ENCODE assay signal across 20 cellular contexts in the genomic region with DNA sequence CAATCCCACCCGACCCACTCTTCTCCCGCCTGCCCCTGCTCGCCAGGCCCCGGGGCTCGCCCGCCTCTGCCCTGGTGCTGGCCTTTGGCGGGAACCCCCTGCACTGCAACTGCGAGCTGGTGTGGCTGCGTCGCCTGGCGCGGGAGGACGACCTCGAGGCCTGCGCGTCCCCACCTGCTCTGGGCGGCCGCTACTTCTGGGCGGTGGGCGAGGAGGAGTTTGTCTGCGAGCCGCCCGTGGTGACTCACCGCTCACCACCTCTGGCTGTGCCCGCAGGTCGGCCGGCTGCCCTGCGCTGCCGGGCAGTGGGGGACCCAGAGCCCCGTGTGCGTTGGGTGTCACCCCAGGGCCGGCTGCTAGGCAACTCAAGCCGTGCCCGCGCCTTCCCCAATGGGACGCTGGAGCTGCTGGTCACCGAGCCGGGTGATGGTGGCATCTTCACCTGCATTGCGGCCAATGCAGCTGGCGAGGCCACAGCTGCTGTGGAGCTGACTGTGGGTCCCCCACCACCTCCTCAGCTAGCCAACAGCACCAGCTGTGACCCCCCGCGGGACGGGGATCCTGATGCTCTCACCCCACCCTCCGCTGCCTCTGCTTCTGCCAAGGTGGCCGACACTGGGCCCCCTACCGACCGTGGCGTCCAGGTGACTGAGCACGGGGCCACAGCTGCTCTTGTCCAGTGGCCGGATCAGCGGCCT. TPM values are rescaled to one million over a fixed set of nuclear protein-coding genes. Genes with fewer than 3 reads are reported as not detected.
"Had no signal": no experiment of that assay in that cellular context is flagged by ENCODE, and none has a peak within 500 bp of the region (broad histone marks: within the 10 kb centered on the region; RNA-seq: fewer than 3 reads in every experiment).

No MANE protein-coding gene starts in this region.

- H3K36me3 ChIP-seq: ovary, transverse colon had no signal

- H3K27ac ChIP-seq: dorsolateral prefrontal cortex, hepatocyte, ovary, stomach, thoracic aorta, transverse colon had no signal

- H3K4me3 ChIP-seq: hepatocyte, ovary, stomach, thoracic aorta, transverse colon had no signal

- H3K9me3 Mint-ChIP-seq: naive thymus-derived CD4-positive, alpha-beta T cell; nephron progenitor cell had no signal

- H3K4me3 Mint-ChIP-seq: nephron progenitor cell had no signal

- H3K27ac Mint-ChIP-seq: progenitor cell of endocrine pancreas had no signal

- H3K27me3 Mint-ChIP-seq: naive thymus-derived CD4-positive, alpha-beta T cell; progenitor cell of endocrine pancreas had no signal

- ATAC-seq: naive thymus-derived CD4-positive, alpha-beta T cell; right cardiac atrium had no signal

- H3K27me3 ChIP-seq: dorsolateral prefrontal cortex, hepatocyte, ovary, transverse colon had no signal

- H2AFZ ChIP-seq: hepatocyte had no signal

- DNase-seq: cortex of kidney; dorsolateral prefrontal cortex; effector CD8-positive, alpha-beta T cell; foreskin melanocyte; head of caudate nucleus; kidney glomerular epithelial cell; mesendoderm; naive thymus-derived CD4-positive, alpha-beta T cell; nephron progenitor cell; ovary; small intestine; stimulated activated CD4-positive, alpha-beta T cell treated with anti-CD3 and anti-CD28 coated beads, Interleukin-12 subunit alpha, Interleukin-12 subunit beta, amount 100 ng/mL, for 4 hours; stimulated activated naive CD4-positive, alpha-beta T cell; stomach; transverse colon had no signal

- H3K4me2 ChIP-seq: hepatocyte had no signal

- FAIRE-seq: small intestine had no signal

- H3K9me3 ChIP-seq: ovary, stomach, thoracic aorta, transverse colon had no signal

RNA-seq across cellular contexts. Expression of a gene that starts 32.1 kb away (rescaled TPM):
- total RNA-seq: lung microvascular endothelial cell, progenitor cell of endocrine pancreas had no signal

RNA-seq across cellular contexts. Expression of a gene that starts 37.9 kb away (rescaled TPM):
- total RNA-seq: progenitor cell of endocrine pancreas had no signal
